1 cellular context compared by ENCODE assay signal in the genomic region with DNA sequence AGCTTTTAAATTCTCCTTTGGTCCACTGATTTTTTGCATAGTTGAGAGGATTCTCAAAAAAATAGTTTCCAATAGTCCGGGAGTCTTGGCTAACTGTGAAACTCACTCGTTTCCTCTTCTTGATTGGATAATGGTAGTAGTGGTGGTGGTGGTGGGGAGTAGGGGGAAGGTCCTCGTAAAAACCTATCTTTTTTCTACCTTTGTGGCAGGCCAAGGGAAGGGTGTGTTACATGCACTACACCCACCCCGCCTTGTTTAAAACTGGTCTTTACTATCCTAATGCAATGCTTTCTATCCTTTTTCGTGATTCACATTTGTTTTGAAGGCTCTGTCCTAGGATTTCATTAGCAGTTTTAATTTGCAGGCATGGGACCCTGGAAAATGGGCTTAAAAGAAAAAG.
TF ChIP-seq lines count a peak whose summit lies in the region.

No MANE protein-coding gene starts in this region.

TF ChIP-seq in HepG2, 621 proteins besides CTCF, POLR2A, EP300 and RAD21:
- TF ChIP-seq ADNP (CRISPR knock-in tag; IDR thresholded peaks at IDR 0.05), result no peak
- no peak for TF ChIP-seq ZNF264 (CRISPR knock-in tag; IDR thresholded peaks at IDR 0.05)
- no peak for TF ChIP-seq TP53 (CRISPR knock-in tag; conservative IDR thresholded peaks at IDR 0.05)
- no peak for TF ChIP-seq SALL2 (CRISPR knock-in tag; IDR thresholded peaks at IDR 0.05)
TF ChIP-seq in HepG2: peak in this region for 0.
